ENCODE assay signal across 16 cellular contexts in genomic region chr2:61575447-61575859, GRCh38. TPM values are rescaled to one million over a fixed set of nuclear protein-coding genes. Genes with fewer than 3 reads are reported as not detected.
DNase-seq lines count a peak whose midpoint lies in the region; ATAC-seq and TF ChIP-seq lines count a peak whose summit lies in the region.
"Had no signal": no experiment of that assay in that cellular context is flagged by ENCODE, and none has a peak within 500 bp of the region (broad histone marks: within the 10 kb centered on the region; RNA-seq: fewer than 3 reads in every experiment).

No MANE protein-coding gene starts in this region.

- DNase-seq in A172 (ENCODE audit: low spot score) (peak; percentile 9), OCI-M1 (lab: John Stamatoyannopoulos, UW) (peak; percentile 40), dermis blood vessel endothelial cell (peak; percentile 9), KG1 (lab: John Stamatoyannopoulos, UW) (no peak), NCI-H1436 treated with DMSO at 0.1 percent for 48 hours (lab: John Stamatoyannopoulos, UW) (no peak)
- no peak for DNase-seq in effector memory CD4-positive, alpha-beta T cell
- DNase-seq: activated CD8-positive, alpha-beta memory T cell treated with anti-CD3 and anti-CD28 coated beads for 24 hours; anterior cingulate cortex; gastrocnemius medialis; NCI-H2081 treated with DMSO at 0.1 percent for 48 hours; substantia nigra had no signal

- H3K4me2 ChIP-seq in DOHH2 (ENCODE audit: low read length) = peak overlapping the region; percentile 39; the same call in 1 of the 2 replicates
- H3K4me2 ChIP-seq: BLaER1 had no signal

- no peak for ATAC-seq in GM18519 (IDR thresholded peaks at IDR 0.05; ENCODE audit: low FRiP score, unreplicated experiment)
- ATAC-seq: gastrocnemius medialis, sciatic nerve, SK-N-SH treated with all-trans-retinoic acid at 6 μM for 48 hours had no signal

- no peaks in the 10 kb centered on the region for H3K36me3 ChIP-seq in DOHH2 (ENCODE audit: control insufficient read depth, low read length)
- no peaks in the 10 kb centered on the region for H3K36me3 ChIP-seq in effector memory CD4-positive, alpha-beta T cell (ENCODE audit: control insufficient read depth, insufficient read depth, low read length)
- H3K36me3 ChIP-seq: BLaER1, gastrocnemius medialis had no signal

- H4K20me1 ChIP-seq in DOHH2 (ENCODE audit: control insufficient read depth, insufficient read depth, low read depth, low read length) = no peaks in the 10 kb centered on the region
- H4K20me1 ChIP-seq: BLaER1 had no signal

- no peaks in the 10 kb centered on the region for H3F3A ChIP-seq in DOHH2 (ENCODE audit: control insufficient read depth, insufficient read depth)

- no peaks in the 10 kb centered on the region for H3K9me2 ChIP-seq in DOHH2 (replicated peaks; ENCODE audit: control insufficient read depth, low read length)

- peaks cover 9% of the 10 kb centered on the region for H3K4me1 ChIP-seq in DOHH2 (ENCODE audit: control insufficient read depth, low read length)
- H3K4me1 ChIP-seq in effector memory CD4-positive, alpha-beta T cell (ENCODE audit: control insufficient read depth, insufficient read depth, low read length, poor library complexity, severe bottlenecking) = no peaks in the 10 kb centered on the region
- H3K4me1 ChIP-seq: BLaER1, gastrocnemius medialis had no signal

- H3K9me3 ChIP-seq in DOHH2 (ENCODE audit: control insufficient read depth, insufficient read depth, low read length) = no peaks in the 10 kb centered on the region
- H3K9me3 ChIP-seq in effector memory CD4-positive, alpha-beta T cell (ENCODE audit: control insufficient read depth, low read length) = no peaks in the 10 kb centered on the region
- H3K9me3 ChIP-seq: BLaER1, gastrocnemius medialis had no signal

- H3K27ac ChIP-seq in DOHH2 (ENCODE audit: low read depth, low read length) = no peak overlapping the region
- no peak overlapping the region for H3K27ac ChIP-seq in effector memory CD4-positive, alpha-beta T cell (ENCODE audit: insufficient read depth, low read length, poor library complexity, severe bottlenecking)
- H3K27ac ChIP-seq: BLaER1, gastrocnemius medialis had no signal

- no peak overlapping the region for H3K4me3 ChIP-seq in DOHH2 (ENCODE audit: low read length)
- H3K4me3 ChIP-seq in effector memory CD4-positive, alpha-beta T cell (ENCODE audit: insufficient read depth, low read depth, low read length, poor library complexity, severe bottlenecking) = no peak overlapping the region
- H3K4me3 ChIP-seq: BLaER1, gastrocnemius medialis had no signal

- H3K27me3 ChIP-seq in DOHH2 (ENCODE audit: control insufficient read depth, low read length) = no peaks in the 10 kb centered on the region
- no peaks in the 10 kb centered on the region for H3K27me3 ChIP-seq in effector memory CD4-positive, alpha-beta T cell (replicated peaks; ENCODE audit: control insufficient read depth, insufficient read depth, low read length, poor library complexity, severe bottlenecking)
- H3K27me3 ChIP-seq: BLaER1, gastrocnemius medialis had no signal

- no peak for TF ChIP-seq CTCF in DOHH2 (IDR thresholded peaks at IDR 0.05; ENCODE audit: low read depth, low read length, poor library complexity, severe bottlenecking)

- no peaks in the 10 kb centered on the region for H3K79me2 ChIP-seq in DOHH2 (ENCODE audit: control insufficient read depth, low read length)

RNA-seq across cellular contexts. Expression of gene XPO1, which starts 37.3 kb away (rescaled TPM):
- total RNA-seq in A172 (2014; rRNA removed; shearing (Covaris generic)) = 206 and 273 TPM in 2 replicates
- total RNA-seq in dermis blood vessel endothelial cell = 186 and 254 TPM in 2 replicates

Comparison
In these comparisons a context has a peak if more than half of its experiments do, and no peak if none do; other contexts are left out.
1. DNase-seq: peak in A172 (single experiment), OCI-M1 (single experiment) and dermis blood vessel endothelial cell (single experiment); none in KG1 (single experiment), NCI-H1436 treated with DMSO at 0.1 percent for 48 hours (single experiment) and effector memory CD4-positive, alpha-beta T cell (0 of 3).